Comparison of ENCODE assay signal across 8 cellular contexts in the genomic region with DNA sequence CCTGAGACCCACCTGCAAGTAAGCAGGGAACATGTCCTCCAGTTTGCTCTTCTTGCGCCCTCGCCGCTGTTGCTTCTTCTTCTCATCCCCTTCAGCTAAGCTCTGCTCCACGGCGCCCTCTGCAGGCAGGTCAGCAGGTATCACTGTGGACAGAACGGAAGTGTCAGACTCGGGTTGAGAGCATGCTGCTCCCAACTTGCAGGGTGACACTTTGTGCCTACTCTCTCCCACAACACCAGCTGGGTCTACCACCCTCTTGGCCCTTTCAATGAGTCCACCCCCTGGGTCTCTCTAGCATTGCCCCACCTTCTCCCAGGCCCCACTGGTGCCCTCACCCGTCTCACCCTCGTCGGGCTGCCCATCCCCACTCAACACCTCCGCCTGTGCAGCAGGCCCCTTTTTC. TPM values are rescaled to one million over a fixed set of nuclear protein-coding genes. Genes with fewer than 3 reads are reported as not detected.
DNase-seq lines count a peak whose midpoint lies in the region; ATAC-seq and TF ChIP-seq lines count a peak whose summit lies in the region.

No MANE protein-coding gene starts in this region.

- no peak for TF ChIP-seq POLR2A in adrenal gland (IDR thresholded peaks at IDR 0.05)

- DNase-seq in COR-L47 (lab: John Stamatoyannopoulos, UW) (peak; percentile 17), T-helper 2 cell (peak; percentile 65 to 78 (median 70)), adrenal gland (peak; percentile 71 to 83 (median 76)), hepatocyte (ENCODE audit: low spot score) (peak; percentile 65)
- DNase-seq in stimulated activated CD4-positive, alpha-beta T cell treated with anti-CD3 and anti-CD28 coated beads, Interleukin-1b, Interleukin-23, amount 100 ng/mL, for 1 hour (ENCODE audit: low read depth in 2 of 2): peak; percentile 57 to 61

- no peaks in the 10 kb centered on the region for H3K4me1 ChIP-seq in adrenal gland (replicated peaks in 1 of 2)
- no peaks in the 10 kb centered on the region for H3K4me1 ChIP-seq in hepatocyte (ENCODE audit: insufficient read depth)

- no peak for TF ChIP-seq EP300 in Ishikawa (IDR thresholded peaks at IDR 0.05; ENCODE audit: borderline replicate concordance)

- H4K20me1 ChIP-seq in hepatocyte (ENCODE audit: insufficient read depth, poor library complexity, severe bottlenecking): no peaks in the 10 kb centered on the region

- H3K4me2 ChIP-seq in hepatocyte: no peak overlapping the region

- peak; percentile 14; the same call in 1 of the 2 replicates for TF ChIP-seq RAD21 in Ishikawa (IDR thresholded peaks at IDR 0.05; ENCODE audit: low read depth)

- H2AFZ ChIP-seq in hepatocyte: no peak overlapping the region

- TF ChIP-seq CTCF in adrenal gland (IDR thresholded peaks at IDR 0.05) (peak; percentile 35 to 63 (median 61)), hepatocyte (IDR thresholded peaks at IDR 0.05; ENCODE audit: poor library complexity) (peak; percentile 55)

- H3K27me3 ChIP-seq in adrenal gland (no peaks in the 10 kb centered on the region), hepatocyte (no peaks in the 10 kb centered on the region)

- H3K9me3 ChIP-seq in adrenal gland (replicated peaks in 1 of 3) (no peaks in the 10 kb centered on the region), hepatocyte (ENCODE audit: low read depth) (no peaks in the 10 kb centered on the region)

- intact Hi-C loops in adrenal gland (cut with DNase I): no loop called here

- no peaks in the 10 kb centered on the region for H3K9me2 ChIP-seq in hepatocyte (replicated peaks; ENCODE audit: insufficient read depth)

- peaks cover 0 to 98% of the 10 kb centered on the region in 2 donors for H3K36me3 ChIP-seq in adrenal gland (replicated peaks in 1 of 2)
- H3K36me3 ChIP-seq in hepatocyte (replicated peaks; ENCODE audit: insufficient read depth, low read depth): no peaks in the 10 kb centered on the region

- ATAC-seq in GM18907 (IDR thresholded peaks at IDR 0.05; ENCODE audit: unreplicated experiment) (no peak), HG03095 (IDR thresholded peaks at IDR 0.05; ENCODE audit: unreplicated experiment) (no peak)

- H3K4me3 ChIP-seq in adrenal gland (no peak overlapping the region), hepatocyte (no peak overlapping the region)

- WGBS in adrenal gland, 4 donors: 53 to 70% (median 56%) methylated on average over 9 to 11 of the region's 11 CpGs
- 61% methylated on average over 9 of the region's 11 CpGs for WGBS in hepatocyte (ENCODE audit: low lambda C conversion rate, missing lambda C conversion rate)

- no peaks in the 10 kb centered on the region for H3K79me2 ChIP-seq in hepatocyte

- H3K27ac ChIP-seq in adrenal gland: no peak overlapping the region
- H3K27ac ChIP-seq in hepatocyte: no peak overlapping the region

TF ChIP-seq in Ishikawa, 13 proteins besides CTCF, POLR2A, EP300 and RAD21:
- no peak for TF ChIP-seq ZBTB7A (IDR thresholded peaks at IDR 0.05; ENCODE audit: low read depth)
- TF ChIP-seq, protein P1, sequence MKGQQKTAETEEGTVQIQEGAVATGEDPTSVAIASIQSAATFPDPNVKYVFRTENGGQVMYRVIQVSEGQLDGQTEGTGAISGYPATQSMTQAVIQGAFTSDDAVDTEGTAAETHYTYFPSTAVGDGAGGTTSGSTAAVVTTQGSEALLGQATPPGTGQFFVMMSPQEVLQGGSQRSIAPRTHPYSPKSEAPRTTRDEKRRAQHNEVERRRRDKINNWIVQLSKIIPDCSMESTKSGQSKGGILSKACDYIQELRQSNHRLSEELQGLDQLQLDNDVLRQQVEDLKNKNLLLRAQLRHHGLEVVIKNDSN (IDR thresholded peaks at IDR 0.05): no peak
- TF ChIP-seq, protein P2, sequence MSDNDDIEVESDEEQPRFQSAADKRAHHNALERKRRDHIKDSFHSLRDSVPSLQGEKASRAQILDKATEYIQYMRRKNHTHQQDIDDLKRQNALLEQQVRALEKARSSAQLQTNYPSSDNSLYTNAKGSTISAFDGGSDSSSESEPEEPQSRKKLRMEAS (IDR thresholded peaks at IDR 0.05): no peak
- TF ChIP-seq, protein P3, sequence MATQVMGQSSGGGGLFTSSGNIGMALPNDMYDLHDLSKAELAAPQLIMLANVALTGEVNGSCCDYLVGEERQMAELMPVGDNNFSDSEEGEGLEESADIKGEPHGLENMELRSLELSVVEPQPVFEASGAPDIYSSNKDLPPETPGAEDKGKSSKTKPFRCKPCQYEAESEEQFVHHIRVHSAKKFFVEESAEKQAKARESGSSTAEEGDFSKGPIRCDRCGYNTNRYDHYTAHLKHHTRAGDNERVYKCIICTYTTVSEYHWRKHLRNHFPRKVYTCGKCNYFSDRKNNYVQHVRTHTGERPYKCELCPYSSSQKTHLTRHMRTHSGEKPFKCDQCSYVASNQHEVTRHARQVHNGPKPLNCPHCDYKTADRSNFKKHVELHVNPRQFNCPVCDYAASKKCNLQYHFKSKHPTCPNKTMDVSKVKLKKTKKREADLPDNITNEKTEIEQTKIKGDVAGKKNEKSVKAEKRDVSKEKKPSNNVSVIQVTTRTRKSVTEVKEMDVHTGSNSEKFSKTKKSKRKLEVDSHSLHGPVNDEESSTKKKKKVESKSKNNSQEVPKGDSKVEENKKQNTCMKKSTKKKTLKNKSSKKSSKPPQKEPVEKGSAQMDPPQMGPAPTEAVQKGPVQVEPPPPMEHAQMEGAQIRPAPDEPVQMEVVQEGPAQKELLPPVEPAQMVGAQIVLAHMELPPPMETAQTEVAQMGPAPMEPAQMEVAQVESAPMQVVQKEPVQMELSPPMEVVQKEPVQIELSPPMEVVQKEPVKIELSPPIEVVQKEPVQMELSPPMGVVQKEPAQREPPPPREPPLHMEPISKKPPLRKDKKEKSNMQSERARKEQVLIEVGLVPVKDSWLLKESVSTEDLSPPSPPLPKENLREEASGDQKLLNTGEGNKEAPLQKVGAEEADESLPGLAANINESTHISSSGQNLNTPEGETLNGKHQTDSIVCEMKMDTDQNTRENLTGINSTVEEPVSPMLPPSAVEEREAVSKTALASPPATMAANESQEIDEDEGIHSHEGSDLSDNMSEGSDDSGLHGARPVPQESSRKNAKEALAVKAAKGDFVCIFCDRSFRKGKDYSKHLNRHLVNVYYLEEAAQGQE (IDR thresholded peaks at IDR 0.05; ENCODE audit: low read depth): no peak
- TF ChIP-seq CEBPB (IDR thresholded peaks at IDR 0.05): no peak
- TF ChIP-seq NFIC (IDR thresholded peaks at IDR 0.05): no peak
- TF ChIP-seq TAF1 (IDR thresholded peaks at IDR 0.05; ENCODE audit: low read depth): no peak
- no peak for TF ChIP-seq EGR1 (IDR thresholded peaks at IDR 0.05)
- TF ChIP-seq FOXM1 (IDR thresholded peaks at IDR 0.05; ENCODE audit: borderline replicate concordance, low read depth): no peak
- no peak for TF ChIP-seq YY1 (IDR thresholded peaks at IDR 0.05; ENCODE audit: low read depth)
- TF ChIP-seq TCF12 (IDR thresholded peaks at IDR 0.05; ENCODE audit: low read depth): no peak
- TF ChIP-seq TEAD4 (IDR thresholded peaks at IDR 0.05): no peak
- no peak for TF ChIP-seq CREB1 (IDR thresholded peaks at IDR 0.05; ENCODE audit: low read depth)

RNA-seq across cellular contexts. Expression of a gene that starts 16.7 kb away (rescaled TPM):
- total RNA-seq in adrenal gland: 10 to 100 TPM; 37.3 to 80.9 (median 56.6) TPM
- 100 to 1,000 TPM in 1 of 3 donors, 10 to 100 TPM in 2; 25.6 to 140 (median 31.4) TPM for polyA plus RNA-seq in adrenal gland
- 18.2 and 37.3 TPM in 2 replicates for total RNA-seq in hepatocyte
- 31.2 and 39.8 TPM in 2 replicates for polyA plus RNA-seq in hepatocyte

RNA-seq across cellular contexts. Expression of a gene that starts 25.3 kb away (rescaled TPM):
- total RNA-seq in adrenal gland: 10 to 100 TPM; 70.1 to 89.6 (median 82.3) TPM
- 100 to 1,000 TPM in 1 of 3 donors, 10 to 100 TPM in 2; 60.1 to 141 (median 71.6) TPM for polyA plus RNA-seq in adrenal gland
- 61.5 and 69.8 TPM in 2 replicates for total RNA-seq in hepatocyte
- 39.9 and 46.0 TPM in 2 replicates for polyA plus RNA-seq in hepatocyte

RNA-seq across cellular contexts. Expression of a gene that starts 25.9 kb away (rescaled TPM):
- total RNA-seq in adrenal gland (1 to 10 TPM in 1 of 8 donors, under 1 TPM in 3, not detected in 4; 0.28 to 1.8 (median 0.34) TPM), hepatocyte (0.30 TPM in 1 of 2 replicates, not detected in the other)
- polyA plus RNA-seq in adrenal gland (under 1 TPM; 0.26 to 0.71 (median 0.32) TPM), hepatocyte (not detected in 2 replicates)

RNA-seq across cellular contexts. Expression of a gene that starts 44.7 kb away (rescaled TPM):
- total RNA-seq in adrenal gland (under 1 TPM in 7 of 8 donors, not detected in 1; 0.08 to 0.71 (median 0.52) TPM), hepatocyte (0.10 and 0.20 TPM in 2 replicates)
- polyA plus RNA-seq in adrenal gland (under 1 TPM; 0.08 to 0.17 (median 0.15) TPM), hepatocyte (not detected in 2 replicates)

RNA-seq across cellular contexts. Expression of a gene that starts 50.7 kb away (rescaled TPM):
- 1 to 10 TPM in 1 of 8 donors, under 1 TPM in 7; 0.18 to 1.0 (median 0.50) TPM for total RNA-seq in adrenal gland
- polyA plus RNA-seq in adrenal gland: under 1 TPM; 0.13 to 0.84 (median 0.16) TPM
- total RNA-seq in hepatocyte: 0.28 TPM in 1 of 2 replicates, not detected in the other
- polyA plus RNA-seq in hepatocyte: not detected in 2 replicates

Comparison
In these comparisons a context has a peak if more than half of its experiments do, and no peak if none do; other contexts are left out.
1. DNase-seq: peak in every context shown above with its lines; median percentile 76 in adrenal gland; 70 in T-helper 2 cell; 65 in hepatocyte; 59 in stimulated activated CD4-positive, alpha-beta T cell treated with anti-CD3 and anti-CD28 coated beads, Interleukin-1b, Interleukin-23, amount 100 ng/mL, for 1 hour; 17 in COR-L47.